1 cellular context compared by ENCODE assay signal in the genomic region with DNA sequence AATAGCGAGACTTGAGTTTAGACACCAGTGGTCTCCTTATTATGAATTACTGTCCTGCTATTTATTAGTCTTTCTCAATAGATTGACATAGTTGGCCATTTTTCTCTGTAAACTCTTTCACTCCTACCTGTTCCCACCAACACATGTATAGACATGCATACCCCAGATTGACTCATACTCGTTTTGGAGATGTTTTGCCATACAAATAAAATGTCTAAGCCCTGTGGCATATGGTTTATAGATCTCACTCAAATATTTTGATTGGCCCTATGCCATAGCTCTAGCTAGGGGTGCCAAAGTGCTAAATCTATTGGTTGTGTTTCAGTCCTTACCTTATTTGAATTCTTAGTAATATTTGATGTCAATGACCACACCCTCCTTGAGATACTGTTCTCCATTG.
TF ChIP-seq lines count a peak whose summit lies in the region.

No MANE protein-coding gene starts in this region.

TF ChIP-seq in GM12891, 5 proteins besides CTCF, POLR2A, EP300 and RAD21:
- no peak for TF ChIP-seq POLR2AphosphoS5 (IDR thresholded peaks at IDR 0.05; ENCODE audit: low read depth, low read length)
- no peak for TF ChIP-seq SPI1 (IDR thresholded peaks at IDR 0.05; ENCODE audit: low read depth, low read length)
- TF ChIP-seq TAF1 (IDR thresholded peaks at IDR 0.05; ENCODE audit: low read depth, low read length), result no peak
- TF ChIP-seq PAX5 (IDR thresholded peaks at IDR 0.05; ENCODE audit: insufficient read depth, low read length, severe bottlenecking), result no peak
- TF ChIP-seq POU2F2 (IDR thresholded peaks at IDR 0.05; ENCODE audit: low read depth, low read length), result no peak
